In the genomic region with DNA sequence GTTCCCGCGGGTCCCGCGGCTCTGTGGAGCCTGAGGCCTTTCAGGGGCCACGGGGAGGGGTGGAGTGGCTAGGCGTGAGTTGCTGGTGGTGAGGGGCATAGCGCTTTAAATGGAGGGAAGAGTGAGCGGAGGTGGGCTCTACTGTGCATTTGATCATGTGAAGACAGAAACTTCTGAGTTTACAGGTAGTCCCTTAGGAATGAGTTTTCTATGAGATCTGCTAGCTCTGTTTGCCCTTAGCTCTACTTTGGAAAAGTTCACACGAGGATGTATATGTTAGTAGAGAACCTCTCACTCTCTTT, we compare ENCODE assay signal across 9 cellular contexts. TPM values are rescaled to one million over a fixed set of nuclear protein-coding genes. Genes with fewer than 3 reads are reported as not detected.
A peak's percentile ranks its signal among the peaks of the same experiment; 100 is the strongest.
DNase-seq lines count a peak whose midpoint lies in the region; ATAC-seq, FAIRE-seq and TF ChIP-seq lines count a peak whose summit lies in the region.
"Had no signal": no experiment of that assay in that cellular context is flagged by ENCODE, and none has a peak within 500 bp of the region (broad histone marks: within the 10 kb centered on the region; RNA-seq: fewer than 3 reads in every experiment).

No MANE protein-coding gene starts in this region.

- in situ Hi-C loops in K562 (cut with MboI), result no loop called here

- H3K9me3 ChIP-seq in K562 (replicated peaks; ENCODE audit: control insufficient read depth, insufficient read depth, low read depth, low read length) (no peaks in the 10 kb centered on the region), right lobe of liver (no peaks in the 10 kb centered on the region), testis (no peaks in the 10 kb centered on the region)

- H3K27me3 ChIP-seq in K562 (ENCODE audit: control insufficient read depth in 2 of 2, insufficient read depth in 2 of 2, low read length in 2 of 2), result no peaks in the 10 kb centered on the region; a peak in 1 of 5 replicates
- H3K27me3 ChIP-seq in right lobe of liver, result no peaks in the 10 kb centered on the region
- no peaks in the 10 kb centered on the region for H3K27me3 ChIP-seq in testis

- no peaks in the 10 kb centered on the region for H3K79me2 ChIP-seq in K562 (ENCODE audit: control insufficient read depth, insufficient read depth, low read length)

- H3K4me1 Mint-ChIP-seq in activated CD4-positive, alpha-beta T cell treated with anti-CD3 and anti-CD28 coated beads for 36 hours, result peaks cover 23% of the 10 kb centered on the region

- H3K4me3 Mint-ChIP-seq in activated CD4-positive, alpha-beta T cell treated with anti-CD3 and anti-CD28 coated beads for 36 hours, result peak overlapping the region; percentile 74

- WGBS in K562 (ENCODE audit: insufficient coverage, low coverage, missing lambda C conversion rate), result 17% methylated on average over 9 of the region's 9 CpGs
- WGBS in right lobe of liver (ENCODE audit: insufficient coverage, low coverage, low lambda C conversion rate, missing lambda C conversion rate), result 12% methylated on average over 8 of the region's 9 CpGs
- WGBS in testis, 2 donors, result 10 to 16% methylated on average over 9 of the region's 9 CpGs

- no peak for FAIRE-seq in K562 (lab: Jason Lieb, UNC)

- no TSS peak for BruUV-seq in K562 (replicated peaks; lab: Mats Ljungman, UMichigan)

- H3K4me1 ChIP-seq in K562 (replicated peaks in 1 of 2; ENCODE audit: control insufficient read depth in 2 of 2, insufficient read depth in 2 of 2, low read length in 2 of 2), result peaks cover 3 to 9% of the 10 kb centered on the region in 2 experiments; a peak in 3 of 5 replicates
- peaks cover 0 to 3% (median 0%) of the 10 kb centered on the region in 4 donors for H3K4me1 ChIP-seq in right lobe of liver
- no peaks in the 10 kb centered on the region for H3K4me1 ChIP-seq in testis

- no peak for TF ChIP-seq RAD21 in K562 (CRISPR knock-in tag; conservative IDR thresholded peaks at IDR 0.05 in 1 of 2, IDR thresholded peaks at IDR 0.05 in 1 of 2)

- TF ChIP-seq CTCF in K562 (IDR thresholded peaks at IDR 0.05 in 2 of 3, conservative IDR thresholded peaks at IDR 0.05 in 1 of 3; ENCODE audit: insufficient read depth in 2 of 3, low read depth in 1 of 3, low read length in 3 of 3) (no peak), right lobe of liver (IDR thresholded peaks at IDR 0.05) (no peak), testis (IDR thresholded peaks at IDR 0.05) (no peak)

- no peak overlapping the region for H3K27ac ChIP-seq in K562 (ENCODE audit: extremely low read depth, low read depth, low read length)
- peak overlapping the region; percentile 18 to 66 (median 63) for H3K27ac ChIP-seq in right lobe of liver
- H3K27ac ChIP-seq in testis, result peak overlapping the region in 1 of 2 donors; percentile 69
- H3K27ac ChIP-seq: epithelial cell of prostate had no signal

- peak overlapping the region; percentile 21 for H3K27ac Mint-ChIP-seq in activated CD4-positive, alpha-beta T cell treated with anti-CD3 and anti-CD28 coated beads for 36 hours

- peak overlapping the region; percentile 52 for H3K4me3 ChIP-seq in K562
- peak overlapping the region; percentile 44 to 57 (median 49) for H3K4me3 ChIP-seq in right lobe of liver
- peak overlapping the region; percentile 55 to 71 for H3K4me3 ChIP-seq in testis

- H3K4me2 ChIP-seq in K562 (ENCODE audit: insufficient read depth, low read length), result peak overlapping the region; percentile 87

- H3K9ac ChIP-seq in K562 (ENCODE audit: insufficient read depth in 1 of 2, low read depth in 2 of 2, low read length in 2 of 2), result peak overlapping the region in 1 of 2 experiments; percentile 87; a peak in 1 of 4 replicates

- POLR2A ChIA-PET in activated CD4-positive, alpha-beta T cell treated with anti-CD3 and anti-CD28 coated beads for 36 hours (lab: Charles Lee), result no interaction called here
- POLR2A ChIA-PET in K562 (lab: Yijun Ruan, JAX), result interaction anchor here (1.1 kb wide), 1 partner anchor 1929 kb away, joined by 4 read pairs; no protein-coding TSS in a partner anchor

- no peaks in the 10 kb centered on the region for H3K9me3 Mint-ChIP-seq in activated CD4-positive, alpha-beta T cell treated with anti-CD3 and anti-CD28 coated beads for 36 hours (ENCODE audit: low read depth)

- intact Hi-C loops in activated CD4-positive, alpha-beta T cell treated with anti-CD3 and anti-CD28 coated beads for 36 hours (cut with DNase I, micrococcal nuclease), result loop anchor here in 1 of 2 experiments (10.0 kb wide), 1 partner anchor 1610 kb away; a partner anchor contains a TSS
- intact Hi-C loops in K562 (cut with micrococcal nuclease), result no loop called here
- intact Hi-C loops in right lobe of liver (cut with DNase I), result no loop called here
- intact Hi-C loops in testis (cut with DNase I; ENCODE audit: low total_unique reads), result no loop called here

- H3K27me3 Mint-ChIP-seq in activated CD4-positive, alpha-beta T cell treated with anti-CD3 and anti-CD28 coated beads for 36 hours, result no peaks in the 10 kb centered on the region

- ATAC-seq in activated CD4-positive, alpha-beta T cell treated with anti-CD3 and anti-CD28 coated beads for 36 hours, result no peak
- ATAC-seq in K562 (no peak), right lobe of liver (no peak), HG03520 (IDR thresholded peaks at IDR 0.05; ENCODE audit: unreplicated experiment) (no peak), HG03108 (IDR thresholded peaks at IDR 0.05; ENCODE audit: unreplicated experiment) (no peak)

- no peaks in the 10 kb centered on the region for H3K36me3 ChIP-seq in K562 (ENCODE audit: control insufficient read depth, insufficient read depth, low read length)
- H3K36me3 ChIP-seq in right lobe of liver, result no peaks in the 10 kb centered on the region
- no peaks in the 10 kb centered on the region for H3K36me3 ChIP-seq in testis (ENCODE audit: low read depth, missing control alignments)

- CTCF ChIA-PET in activated CD4-positive, alpha-beta T cell treated with anti-CD3 and anti-CD28 coated beads for 36 hours (lab: Charles Lee), result no interaction called here
- CTCF ChIA-PET in K562 (lab: Yijun Ruan, JAX; ENCODE audit: low intra/inter-chr PET ratio), result no interaction called here

- DNase-seq in activated CD4-positive, alpha-beta T cell treated with anti-CD3 and anti-CD28 coated beads for 36 hours, result no peak
- DNase-seq in activated CD4-positive, alpha-beta T cell treated with anti-CD3 and anti-CD28 coated beads for 4 hours, result no peak
- DNase-seq in K562 (ENCODE audit: extremely low read depth in 1 of 4, low spot score in 3 of 4), result no peak
- DNase-seq in right lobe of liver, result peak in 1 of 3 donors; percentile 22
- DNase-seq in testis, result no peak
- no peak for DNase-seq in mucosa of gallbladder (ENCODE audit: low spot score)

- no peak for TF ChIP-seq EP300 in K562 (IDR thresholded peaks at IDR 0.05; ENCODE audit: low read length)

- no peaks in the 10 kb centered on the region for H3K36me3 Mint-ChIP-seq in activated CD4-positive, alpha-beta T cell treated with anti-CD3 and anti-CD28 coated beads for 36 hours (ENCODE audit: low read depth)

- no peaks in the 10 kb centered on the region for H3K9me1 ChIP-seq in K562 (ENCODE audit: control insufficient read depth, insufficient read depth, low read length)

- H2AFZ ChIP-seq in K562 (ENCODE audit: low read depth, low read length), result peak overlapping the region; percentile 93

- TF ChIP-seq POLR2A in K562 (conservative IDR thresholded peaks at IDR 0.05) (no peak), right lobe of liver (IDR thresholded peaks at IDR 0.05) (no peak), testis (IDR thresholded peaks at IDR 0.05) (no peak)

- H4K20me1 ChIP-seq in K562 (replicated peaks; ENCODE audit: control insufficient read depth, insufficient read depth, low read length), result no peaks in the 10 kb centered on the region

TF ChIP-seq in K562, 482 proteins besides CTCF, POLR2A, EP300 and RAD21 (continues in another document):
- TF ChIP-seq CBX2 (IDR thresholded peaks at IDR 0.05; ENCODE audit: insufficient read depth, low read length, poor library complexity, severe bottlenecking) (no peak), TAF15 (IDR thresholded peaks at IDR 0.05; ENCODE audit: low read depth, low read length) (no peak), SIX5 (IDR thresholded peaks at IDR 0.05; ENCODE audit: borderline replicate concordance in 1 of 2, insufficient read depth in 1 of 2, low read depth in 1 of 2, low read length in 2 of 2) (no peak)
- TF ChIP-seq, protein P1, sequence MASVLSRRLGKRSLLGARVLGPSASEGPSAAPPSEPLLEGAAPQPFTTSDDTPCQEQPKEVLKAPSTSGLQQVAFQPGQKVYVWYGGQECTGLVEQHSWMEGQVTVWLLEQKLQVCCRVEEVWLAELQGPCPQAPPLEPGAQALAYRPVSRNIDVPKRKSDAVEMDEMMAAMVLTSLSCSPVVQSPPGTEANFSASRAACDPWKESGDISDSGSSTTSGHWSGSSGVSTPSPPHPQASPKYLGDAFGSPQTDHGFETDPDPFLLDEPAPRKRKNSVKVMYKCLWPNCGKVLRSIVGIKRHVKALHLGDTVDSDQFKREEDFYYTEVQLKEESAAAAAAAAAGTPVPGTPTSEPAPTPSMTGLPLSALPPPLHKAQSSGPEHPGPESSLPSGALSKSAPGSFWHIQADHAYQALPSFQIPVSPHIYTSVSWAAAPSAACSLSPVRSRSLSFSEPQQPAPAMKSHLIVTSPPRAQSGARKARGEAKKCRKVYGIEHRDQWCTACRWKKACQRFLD (CRISPR knock-in tag; IDR thresholded peaks at IDR 0.05), result no peak

RNA-seq across cellular contexts. Expression of a gene that starts 0.6 kb away (rescaled TPM):
- 1 to 10 TPM in 1 of 2 experiments, under 1 TPM in 1; 0.73 to 1.1 TPM for total RNA-seq in activated CD4-positive, alpha-beta T cell treated with anti-CD3 and anti-CD28 coated beads for 36 hours
- not detected in 2 replicates for total RNA-seq in K562 (2011; cell fraction: chromatin; rRNA removed; ENCODE audit: low replicate concordance)
- not detected in 2 replicates for total RNA-seq in K562 (2011; cell fraction: nucleolus; rRNA removed)
- not detected in 2 replicates for total RNA-seq in K562 (2011; cell fraction: nucleoplasm; rRNA removed)
- total RNA-seq in K562 (2014; rRNA removed), result not detected in 2 replicates
- total RNA-seq in K562 (2014; rRNA removed; fragmentation: Illumina TruSeq; extraction: Trizol), result 0.18 and 0.19 TPM in 2 replicates
- 0.04 TPM in 1 of 2 replicates, not detected in the other for total RNA-seq in K562 (2015; rRNA removed; fragmentation: Illumina TruSeq; extraction: Trizol)
- 0.29 and 0.31 TPM in 2 replicates for total RNA-seq in K562 (2021)
- not detected in 2 replicates for polyA plus RNA-seq in K562 (2011; rRNA removed)
- not detected in 2 replicates for polyA plus RNA-seq in K562 (2011; cell fraction: cytosol; rRNA removed)
- polyA plus RNA-seq in K562 (2011; cell fraction: nucleus; rRNA removed), result not detected in 2 replicates
- 0.44 TPM in 1 of 2 replicates, not detected in the other for polyA plus RNA-seq in K562 (2012)
- polyA plus RNA-seq in K562 (2014; fragmentation: Illumina TruSeq; extraction: Trizol), result not detected in 2 replicates
- not detected for polyA plus RNA-seq in K562 (2014; fragmentation: Nextera tagmentation; extraction: Ambion mirVana)
- polyA plus RNA-seq in K562 (2014; rRNA removed), result not detected in 2 replicates
- not detected in 2 replicates for polyA minus RNA-seq in K562 (2011; rRNA and poly(A)+ RNA removed)
- not detected in 2 replicates for polyA minus RNA-seq in K562 (2011; cell fraction: cytosol; rRNA and poly(A)+ RNA removed)
- polyA minus RNA-seq in K562 (2011; cell fraction: nucleus; rRNA and poly(A)+ RNA removed), result not detected in 2 replicates
- total RNA-seq in right lobe of liver, result 1 to 10 TPM; 1.4 to 3.2 (median 2.6) TPM
- total RNA-seq in testis, result under 1 TPM; 0.74 to 0.87 TPM
- polyA plus RNA-seq in testis (ENCODE audit: insufficient read depth, low read depth, low replicate concordance), result 0.46 TPM
- 5.9 TPM for total RNA-seq in mucosa of gallbladder
